In the genomic region with DNA sequence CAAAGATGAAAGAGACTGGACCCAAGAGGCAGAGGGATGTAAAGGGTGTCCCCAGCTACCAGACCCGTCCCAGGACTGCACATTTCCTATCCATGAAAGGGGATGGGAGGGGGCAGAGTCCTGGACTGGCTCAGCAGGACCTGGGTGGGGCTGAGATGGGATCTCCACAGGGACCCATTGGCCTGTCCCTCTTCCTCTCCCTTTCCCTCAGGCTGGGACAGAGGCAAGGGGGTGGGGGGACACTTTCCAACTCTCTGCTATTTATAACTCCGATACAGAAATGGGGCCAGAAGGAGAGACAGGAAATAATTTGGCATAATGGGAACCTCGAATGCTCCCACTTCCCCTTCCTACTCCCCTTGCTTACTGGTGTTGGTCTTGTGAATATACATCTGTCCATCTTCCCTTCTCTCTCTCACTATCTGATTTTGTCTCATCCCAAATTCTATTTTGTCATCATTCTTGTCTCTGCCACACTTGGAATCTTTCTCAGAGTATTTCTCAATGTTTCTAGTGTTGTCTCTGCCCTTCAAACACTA, we compare ENCODE assay signal across 9 cellular contexts. TPM values are rescaled to one million over a fixed set of nuclear protein-coding genes. Genes with fewer than 3 reads are reported as not detected.
A peak's percentile ranks its signal among the peaks of the same experiment; 100 is the strongest.
DNase-seq lines count a peak whose midpoint lies in the region; ATAC-seq, FAIRE-seq and TF ChIP-seq lines count a peak whose summit lies in the region.
"Had no signal": no experiment of that assay in that cellular context is flagged by ENCODE, and none has a peak within 500 bp of the region (broad histone marks: within the 10 kb centered on the region; RNA-seq: fewer than 3 reads in every experiment).

No MANE protein-coding gene starts in this region.

- TF ChIP-seq POLR2A in A549 (IDR thresholded peaks at IDR 0.05; ENCODE audit: low read length), result no peak
- no peak for TF ChIP-seq POLR2A in IMR-90 (IDR thresholded peaks at IDR 0.05; ENCODE audit: low read depth, low read length)

- H3K56ac ChIP-seq in IMR-90 (ENCODE audit: extremely low read depth, insufficient read depth, low read length), result no peak overlapping the region

- no peak overlapping the region for H3K4ac ChIP-seq in IMR-90 (ENCODE audit: low read depth, low read length)

- H3K27ac ChIP-seq in A549 (no peak overlapping the region), IMR-90 (ENCODE audit: insufficient read depth, low read length) (no peak overlapping the region)

- 0 out of 6 replicates have a peak, but pooled peaks of 1 of the 2 experiments have one; percentile 3 for ATAC-seq in A549
- ATAC-seq in IMR-90 (ENCODE audit: low read depth), result no peak
- no peak for ATAC-seq in effector memory CD8-positive, alpha-beta T cell (replicated peaks)
- no peak for ATAC-seq in naive B cell (ENCODE audit: low read depth in 2 of 2)
- no peak for ATAC-seq in HG02840 (IDR thresholded peaks at IDR 0.05; ENCODE audit: low FRiP score, unreplicated experiment)

- H3K9ac ChIP-seq in IMR-90 (ENCODE audit: low read depth, low read length), result no peak overlapping the region

- no peak overlapping the region for H2BK5ac ChIP-seq in IMR-90 (ENCODE audit: low read depth, low read length, poor library complexity, severe bottlenecking)

- peaks cover 25% of the 10 kb centered on the region for H3K27me3 ChIP-seq in IMR-90 (ENCODE audit: control insufficient read depth, insufficient read depth, low read length)

- H3K4me2 ChIP-seq in A549, result peak overlapping the region; percentile 99
- peak overlapping the region; percentile 98 for H3K4me2 ChIP-seq in IMR-90 (ENCODE audit: low read depth, low read length)

- 0 out of 2 replicates have a peak overlapping the region, but pooled peaks have one; percentile 11 for H4K5ac ChIP-seq in IMR-90 (ENCODE audit: low read depth, low read length)

- no peak overlapping the region for H2BK20ac ChIP-seq in IMR-90 (ENCODE audit: low read depth, low read length)

- dilution Hi-C loops in IMR-90 (cut with HindIII; ENCODE audit: low sequenced_read_pairs, unreplicated experiment), result no loop called here

- H3K18ac ChIP-seq in IMR-90 (ENCODE audit: low read depth, low read length), result no peak overlapping the region

- POLR2A ChIA-PET in A549 (lab: Yijun Ruan, JAX), result no interaction called here
- POLR2A ChIA-PET in IMR-90 (lab: Charles Lee; ENCODE audit: unreplicated experiment), result no interaction called here

- H4K8ac ChIP-seq in IMR-90 (ENCODE audit: low read depth in 2 of 2, low read length in 2 of 2), result no peak overlapping the region

- H3K4me3 ChIP-seq in A549 (peak overlapping the region; percentile 86; the same call in 2 of the 3 replicates), IMR-90 (ENCODE audit: insufficient read depth, low read depth, low read length) (no peak overlapping the region; the same call in 1 of the 2 replicates)

- in situ Hi-C loops in IMR-90 (cut with MboI; ENCODE audit: low sequenced_read_pairs), result no loop called here

- peak overlapping the region; percentile 79 to 85 for H3K4me3 Mint-ChIP-seq in effector memory CD8-positive, alpha-beta T cell
- H3K4me3 Mint-ChIP-seq in naive B cell, result peak overlapping the region; percentile 77 to 95 (median 92)

- H2AFZ ChIP-seq in IMR-90 (replicated peaks; ENCODE audit: low read length, poor library complexity), result peak overlapping the region; percentile 69

- H2AK5ac ChIP-seq in IMR-90 (ENCODE audit: low read depth, low read length), result 0 out of 2 replicates have a peak overlapping the region, but pooled peaks have one; percentile 4

- FAIRE-seq in A549 (lab: Jason Lieb, UNC) (no peak), urothelium cell line (lab: Jason Lieb, UNC) (no peak)

- no peaks in the 10 kb centered on the region; the same call in 1 of the 2 replicates for H3K9me1 ChIP-seq in IMR-90 (ENCODE audit: insufficient read depth, low read length)

- H3K9me3 ChIP-seq in A549 (no peaks in the 10 kb centered on the region), IMR-90 (ENCODE audit: control insufficient read depth, insufficient read depth, low read length) (no peaks in the 10 kb centered on the region)

- peaks cover 32 to 45% of the 10 kb centered on the region in 2 donors for H3K27me3 Mint-ChIP-seq in effector memory CD8-positive, alpha-beta T cell
- peaks cover 14 to 30% (median 20%) of the 10 kb centered on the region in 3 donors for H3K27me3 Mint-ChIP-seq in naive B cell

- H3K36me3 ChIP-seq in IMR-90 (ENCODE audit: control insufficient read depth, insufficient read depth, low read length), result no peaks in the 10 kb centered on the region

- no peak overlapping the region; the same call in 1 of the 2 replicates for H3K23ac ChIP-seq in IMR-90 (ENCODE audit: low read depth, low read length)

- no peak overlapping the region for H3K14ac ChIP-seq in IMR-90 (replicated peaks; ENCODE audit: low read depth, low read length)

- no peaks in the 10 kb centered on the region for H4K20me1 ChIP-seq in IMR-90 (ENCODE audit: insufficient read depth, low read length)

- H2BK120ac ChIP-seq in IMR-90 (ENCODE audit: low read depth, low read length), result no peak overlapping the region

- no peak for TF ChIP-seq EP300 in A549 (IDR thresholded peaks at IDR 0.05)

- WGBS in A549 (ENCODE audit: missing lambda C conversion rate), result 25% methylated on average over 3 of the region's 3 CpGs
- WGBS in IMR-90 (ENCODE audit: extremely low coverage in 2 of 2, insufficient read length in 1 of 2), 2 experiments, result no CpG with 5 or more reads among the region's 3 CpGs

- no peak overlapping the region for H4K91ac ChIP-seq in IMR-90 (ENCODE audit: insufficient read depth, low read depth, low read length)

- peaks cover 15 to 19% of the 10 kb centered on the region in 2 donors for H3K4me1 Mint-ChIP-seq in effector memory CD8-positive, alpha-beta T cell (ENCODE audit: low read depth in 2 of 2)
- peaks cover 27 to 31% (median 30%) of the 10 kb centered on the region in 3 donors for H3K4me1 Mint-ChIP-seq in naive B cell

- no peaks in the 10 kb centered on the region for H3K36me3 Mint-ChIP-seq in effector memory CD8-positive, alpha-beta T cell (ENCODE audit: insufficient read depth)
- H3K36me3 Mint-ChIP-seq in naive B cell, result no peaks in the 10 kb centered on the region

- BruUV-seq in IMR-90 (replicated peaks; lab: Mats Ljungman, UMichigan), result no TSS peak

- H3K9me3 Mint-ChIP-seq in effector memory CD8-positive, alpha-beta T cell, result no peaks in the 10 kb centered on the region
- no peaks in the 10 kb centered on the region for H3K9me3 Mint-ChIP-seq in naive B cell

- CTCF ChIA-PET in A549 (lab: Yijun Ruan, JAX) (no interaction called here), IMR-90 (lab: Yijun Ruan, JAX) (no interaction called here)

- H3K4me1 ChIP-seq in A549 (peaks cover 20% of the 10 kb centered on the region; the same call in 2 of the 3 replicates), IMR-90 (ENCODE audit: control insufficient read depth, insufficient read depth, low read length) (peaks cover 10% of the 10 kb centered on the region; the same call in 1 of the 2 replicates)

- no peak for TF ChIP-seq RAD21 in A549 (conservative IDR thresholded peaks at IDR 0.05 in 1 of 2, IDR thresholded peaks at IDR 0.05 in 1 of 2)
- no peak for TF ChIP-seq RAD21 in IMR-90 (IDR thresholded peaks at IDR 0.05; ENCODE audit: low read length)

- H2BK15ac ChIP-seq in IMR-90 (ENCODE audit: low read depth, low read length), result no peak overlapping the region

- intact Hi-C loops in IMR-90 (cut with micrococcal nuclease), result no loop called here

- H3K27ac Mint-ChIP-seq in effector memory CD8-positive, alpha-beta T cell, result no peak overlapping the region
- H3K27ac Mint-ChIP-seq in naive B cell, result peak overlapping the region in 2 of 6 donors; percentile 8 to 47

- TF ChIP-seq CTCF in A549 (IDR thresholded peaks at IDR 0.05) (no peak), IMR-90 (conservative IDR thresholded peaks at IDR 0.05; ENCODE audit: low read depth, low read length) (no peak)

- no peaks in the 10 kb centered on the region for H3K79me1 ChIP-seq in IMR-90 (ENCODE audit: low read depth in 1 of 2, low read length in 2 of 2)

- no peak overlapping the region for H2AK9ac ChIP-seq in IMR-90 (replicated peaks; ENCODE audit: low read depth, low read length, poor library complexity)

- no peak for DNase-seq in A549 (ENCODE audit: low read depth in 1 of 2, low spot score in 1 of 2)
- no peak for DNase-seq in IMR-90
- DNase-seq in effector memory CD8-positive, alpha-beta T cell, result no peak
- DNase-seq in naive B cell, result no peak
- no peak for DNase-seq in ecto neural progenitor cell (ENCODE audit: low spot score)
- DNase-seq in dermis blood vessel endothelial cell, result no peak
- DNase-seq in urothelium cell line (ENCODE audit: low spot score), result no peak
- DNase-seq: DND-41 had no signal

RNA-seq across cellular contexts. Expression of a gene that starts 1.1 kb away (rescaled TPM):
- polyA plus RNA-seq in A549 (2011; rRNA removed), result 1.1 and 1.4 TPM in 2 replicates
- 0.66 and 1.2 TPM in 2 replicates for polyA plus RNA-seq in A549 (2012; cell fraction: cytosol; rRNA removed)
- polyA plus RNA-seq in A549 (2012; cell fraction: nucleus; rRNA removed), result 7.3 and 8.5 TPM in 2 replicates
- 1.7 to 2.0 TPM (median 1.9 TPM) in 3 replicates for polyA plus RNA-seq in A549 (2017; fragmentation: RNase III; extraction: RNeasy Plus Mini Kit Qiagen cat#74134 plus additional on column Dnase treatment)
- polyA minus RNA-seq in A549 (2011; rRNA and poly(A)+ RNA removed), result 1.5 and 2.8 TPM in 2 replicates
- total RNA-seq in IMR-90 (2012; rRNA removed), result 3.9 and 4.4 TPM in 2 replicates
- polyA plus RNA-seq in IMR-90 (2012; rRNA removed), result 13.9 and 15.7 TPM in 2 replicates
- polyA plus RNA-seq in IMR-90 (2012; cell fraction: cytosol; rRNA removed), result 12.1 and 23.0 TPM in 2 replicates
- polyA plus RNA-seq in IMR-90 (2012; cell fraction: nucleus; rRNA removed; ENCODE audit: low replicate concordance), result 89.0 and 117 TPM in 2 replicates
- polyA plus RNA-seq in naive B cell (ENCODE audit: low read depth in 6 of 6), result under 1 TPM in 2 of 6 donors, not detected in 4; 0.14 to 0.36 TPM
- total RNA-seq in dermis blood vessel endothelial cell, result 0.42 and 0.68 TPM in 2 replicates

RNA-seq across cellular contexts. Expression of a gene that starts 7.1 kb away (rescaled TPM):
- polyA plus RNA-seq in A549 (2011; rRNA removed), result 112 and 115 TPM in 2 replicates
- 261 and 312 TPM in 2 replicates for polyA plus RNA-seq in A549 (2012; cell fraction: cytosol; rRNA removed)
- polyA plus RNA-seq in A549 (2012; cell fraction: nucleus; rRNA removed), result 103 and 115 TPM in 2 replicates
- 129 to 138 TPM (median 134 TPM) in 3 replicates for polyA plus RNA-seq in A549 (2017; fragmentation: RNase III; extraction: RNeasy Plus Mini Kit Qiagen cat#74134 plus additional on column Dnase treatment)
- polyA minus RNA-seq in A549 (2011; rRNA and poly(A)+ RNA removed), result 45.1 and 64.8 TPM in 2 replicates
- 128 and 158 TPM in 2 replicates for total RNA-seq in IMR-90 (2012; rRNA removed)
- 280 and 285 TPM in 2 replicates for polyA plus RNA-seq in IMR-90 (2012; rRNA removed)
- polyA plus RNA-seq in IMR-90 (2012; cell fraction: cytosol; rRNA removed), result 332 and 427 TPM in 2 replicates
- polyA plus RNA-seq in IMR-90 (2012; cell fraction: nucleus; rRNA removed; ENCODE audit: low replicate concordance), result 75.9 and 113 TPM in 2 replicates
- polyA plus RNA-seq in naive B cell (ENCODE audit: low read depth in 6 of 6), result 100 to 1,000 TPM; 152 to 259 (median 180) TPM
- total RNA-seq in dermis blood vessel endothelial cell, result 55.8 and 61.2 TPM in 2 replicates

RNA-seq across cellular contexts. Expression of a gene that starts 11.4 kb away (rescaled TPM):
- 8.1 and 9.1 TPM in 2 replicates for polyA plus RNA-seq in A549 (2011; rRNA removed)
- 7.8 and 8.3 TPM in 2 replicates for polyA plus RNA-seq in A549 (2012; cell fraction: cytosol; rRNA removed)
- 28.7 and 33.2 TPM in 2 replicates for polyA plus RNA-seq in A549 (2012; cell fraction: nucleus; rRNA removed)
- 3.4 to 5.4 TPM (median 4.1 TPM) in 3 replicates for polyA plus RNA-seq in A549 (2017; fragmentation: RNase III; extraction: RNeasy Plus Mini Kit Qiagen cat#74134 plus additional on column Dnase treatment)
- polyA minus RNA-seq in A549 (2011; rRNA and poly(A)+ RNA removed), result 7.1 and 7.8 TPM in 2 replicates
- total RNA-seq in IMR-90 (2012; rRNA removed), result 7.3 and 8.9 TPM in 2 replicates
- 18.8 and 21.0 TPM in 2 replicates for polyA plus RNA-seq in IMR-90 (2012; rRNA removed)
- 16.9 and 19.9 TPM in 2 replicates for polyA plus RNA-seq in IMR-90 (2012; cell fraction: cytosol; rRNA removed)
- polyA plus RNA-seq in IMR-90 (2012; cell fraction: nucleus; rRNA removed; ENCODE audit: low replicate concordance), result 85.3 and 102 TPM in 2 replicates
- polyA plus RNA-seq in naive B cell (ENCODE audit: low read depth in 6 of 6), result 1 to 10 TPM in 3 of 6 donors, under 1 TPM in 2, not detected in 1; 0.61 to 3.1 (median 1.3) TPM
- 0.74 and 2.2 TPM in 2 replicates for total RNA-seq in dermis blood vessel endothelial cell

RNA-seq across cellular contexts. Expression of a gene that starts 20.0 kb away (rescaled TPM):
- 512 and 724 TPM in 2 replicates for polyA plus RNA-seq in A549 (2011; rRNA removed)
- 639 and 645 TPM in 2 replicates for polyA plus RNA-seq in A549 (2012; cell fraction: cytosol; rRNA removed)
- polyA plus RNA-seq in A549 (2012; cell fraction: nucleus; rRNA removed), result 264 and 317 TPM in 2 replicates
- 493 to 547 TPM (median 530 TPM) in 3 replicates for polyA plus RNA-seq in A549 (2017; fragmentation: RNase III; extraction: RNeasy Plus Mini Kit Qiagen cat#74134 plus additional on column Dnase treatment)
- polyA minus RNA-seq in A549 (2011; rRNA and poly(A)+ RNA removed), result 238 and 252 TPM in 2 replicates
- total RNA-seq in IMR-90 (2012; rRNA removed), result 995 and 1,796 TPM in 2 replicates
- polyA plus RNA-seq in IMR-90 (2012; rRNA removed), result 1,398 and 1,518 TPM in 2 replicates
- polyA plus RNA-seq in IMR-90 (2012; cell fraction: cytosol; rRNA removed), result 856 and 974 TPM in 2 replicates
- 173 and 576 TPM in 2 replicates for polyA plus RNA-seq in IMR-90 (2012; cell fraction: nucleus; rRNA removed; ENCODE audit: low replicate concordance)
- 100 to 1,000 TPM; 115 to 150 (median 142) TPM for polyA plus RNA-seq in naive B cell (ENCODE audit: low read depth in 6 of 6)
- 752 and 1,427 TPM in 2 replicates for total RNA-seq in dermis blood vessel endothelial cell

RNA-seq across cellular contexts. Expression of a gene that starts 34.2 kb away (rescaled TPM):
- polyA plus RNA-seq in A549 (2011; rRNA removed) (1.2 and 1.4 TPM in 2 replicates), A549 (2017; fragmentation: RNase III; extraction: RNeasy Plus Mini Kit Qiagen cat#74134 plus additional on column Dnase treatment) (2.8 to 3.6 TPM (median 3.1 TPM) in 3 replicates), IMR-90 (2012; rRNA removed) (12.9 and 13.6 TPM in 2 replicates), naive B cell (ENCODE audit: low read depth in 6 of 6) (1 to 10 TPM in 3 of 6 donors, under 1 TPM in 3; 0.40 to 1.4 (median 0.83) TPM)
- 4.5 and 5.5 TPM in 2 replicates for polyA plus RNA-seq in A549 (2012; cell fraction: cytosol; rRNA removed)
- 3.1 and 4.5 TPM in 2 replicates for polyA plus RNA-seq in A549 (2012; cell fraction: nucleus; rRNA removed)
- polyA minus RNA-seq in A549 (2011; rRNA and poly(A)+ RNA removed), result 3.1 and 3.3 TPM in 2 replicates
- total RNA-seq in IMR-90 (2012; rRNA removed) (2.2 and 2.7 TPM in 2 replicates), dermis blood vessel endothelial cell (1.4 and 5.9 TPM in 2 replicates)
- 5.7 and 15.7 TPM in 2 replicates for polyA plus RNA-seq in IMR-90 (2012; cell fraction: cytosol; rRNA removed)
- 5.5 and 10.6 TPM in 2 replicates for polyA plus RNA-seq in IMR-90 (2012; cell fraction: nucleus; rRNA removed; ENCODE audit: low replicate concordance)
